ENCODE assay signal across 8 cellular contexts in genomic region chr5:139385061-139385889, GRCh38. TPM values are rescaled to one million over a fixed set of nuclear protein-coding genes. Genes with fewer than 3 reads are reported as not detected.
DNase-seq lines count a peak whose midpoint lies in the region; ATAC-seq and TF ChIP-seq lines count a peak whose summit lies in the region.

No MANE protein-coding gene starts in this region.

- no peaks in the 10 kb centered on the region for H3K27me3 ChIP-seq in CD4-positive, CD25-positive, alpha-beta regulatory T cell (ENCODE audit: control insufficient read depth, insufficient read depth, low read length)
- H3K27me3 ChIP-seq in IMR-90 (ENCODE audit: control insufficient read depth, insufficient read depth, low read length), result no peaks in the 10 kb centered on the region

- no peaks in the 10 kb centered on the region for H4K20me1 ChIP-seq in IMR-90 (ENCODE audit: insufficient read depth, low read length)

- no peak overlapping the region for H2AK9ac ChIP-seq in IMR-90 (replicated peaks; ENCODE audit: low read depth, low read length, poor library complexity)

- H3K14ac ChIP-seq in IMR-90 (replicated peaks; ENCODE audit: low read depth, low read length), result no peak overlapping the region

- H3K79me1 ChIP-seq in IMR-90 (ENCODE audit: low read depth in 1 of 2, low read length in 2 of 2), result no peaks in the 10 kb centered on the region

- peak overlapping the region; percentile 80 for H3K4me3 ChIP-seq in CD4-positive, CD25-positive, alpha-beta regulatory T cell (ENCODE audit: low read depth, low read length)
- H3K4me3 ChIP-seq in IMR-90 (ENCODE audit: insufficient read depth, low read depth, low read length), result no peak overlapping the region

- H4K8ac ChIP-seq in IMR-90 (ENCODE audit: low read depth in 2 of 2, low read length in 2 of 2), result no peak overlapping the region; a peak in 1 of 4 replicates

- BruUV-seq in IMR-90 (replicated peaks; lab: Mats Ljungman, UMichigan), result no TSS peak

- H3K4ac ChIP-seq in IMR-90 (ENCODE audit: low read depth, low read length), result no peak overlapping the region

- H2BK20ac ChIP-seq in IMR-90 (ENCODE audit: low read depth, low read length), result no peak overlapping the region

- H4K5ac ChIP-seq in IMR-90 (ENCODE audit: low read depth, low read length), result no peak overlapping the region

- H3K9me1 ChIP-seq in IMR-90 (ENCODE audit: insufficient read depth, low read length), result no peaks in the 10 kb centered on the region

- H3K56ac ChIP-seq in IMR-90 (ENCODE audit: extremely low read depth, insufficient read depth, low read length), result no peak overlapping the region

- H3K4me1 Mint-ChIP-seq in CD4-positive, CD25-positive, alpha-beta regulatory T cell, result peaks cover 0 to 50% (median 29%) of the 10 kb centered on the region in 4 donors
- peaks cover 56% of the 10 kb centered on the region for H3K4me1 Mint-ChIP-seq in activated T-cell treated with anti-CD3 and anti-CD28 coated beads, Interleukin-2, amount 50 U/mL, for 72 hours (ENCODE audit: low read depth)
- H3K4me1 Mint-ChIP-seq in memory B cell, result peaks cover 53% of the 10 kb centered on the region

- in situ Hi-C loops in IMR-90 (cut with MboI; ENCODE audit: low sequenced_read_pairs), result no loop called here

- peaks cover 0 to 1% (median 0%) of the 10 kb centered on the region in 7 donors for H3K9me3 Mint-ChIP-seq in CD4-positive, CD25-positive, alpha-beta regulatory T cell
- no peaks in the 10 kb centered on the region for H3K9me3 Mint-ChIP-seq in activated T-cell treated with anti-CD3 and anti-CD28 coated beads, Interleukin-2, amount 50 U/mL, for 72 hours
- H3K9me3 Mint-ChIP-seq in memory B cell, result no peaks in the 10 kb centered on the region

- H3K9me3 ChIP-seq in CD4-positive, CD25-positive, alpha-beta regulatory T cell (ENCODE audit: control insufficient read depth in 2 of 2, low read length in 2 of 2), result no peaks in the 10 kb centered on the region
- no peaks in the 10 kb centered on the region for H3K9me3 ChIP-seq in IMR-90 (ENCODE audit: control insufficient read depth, insufficient read depth, low read length)

- no CpG with 5 or more reads among the region's 7 CpGs for WGBS in IMR-90 (ENCODE audit: extremely low coverage in 2 of 2, insufficient read length in 1 of 2), 2 experiments

- no peak overlapping the region for H3K23ac ChIP-seq in IMR-90 (ENCODE audit: low read depth, low read length)

- peak in 1 of 2 donors; percentile 15 for ATAC-seq in CD4-positive, CD25-positive, alpha-beta regulatory T cell (ENCODE audit: low read depth in 2 of 2)
- no peak for ATAC-seq in IMR-90 (ENCODE audit: low read depth)
- peak in 1 of 2 donors; percentile 12 for ATAC-seq in activated T-cell treated with anti-CD3 and anti-CD28 coated beads, Interleukin-2, amount 50 U/mL, for 72 hours (replicated peaks in 1 of 2)
- ATAC-seq in memory B cell (ENCODE audit: low read depth), result no peak

- H2BK5ac ChIP-seq in IMR-90 (ENCODE audit: low read depth, low read length, poor library complexity, severe bottlenecking), result no peak overlapping the region

- peak in 1 of 3 donors; percentile 68 for DNase-seq in CD4-positive, CD25-positive, alpha-beta regulatory T cell
- DNase-seq in IMR-90 (no peak), memory B cell (ENCODE audit: low spot score in 2 of 2) (no peak), HuH-7 (ENCODE audit: low spot score) (no peak), iPS-NIHi7 (ENCODE audit: extremely low spot score) (no peak), NCI-H1417 treated with DMSO at 0.1 percent for 48 hours (lab: John Stamatoyannopoulos, UW) (no peak), NCI-H2196 (lab: John Stamatoyannopoulos, UW; ENCODE audit: unreplicated experiment) (no peak)
- no peak for DNase-seq in activated T-cell treated with anti-CD3 and anti-CD28 coated beads, Interleukin-2, amount 50 U/mL, for 72 hours

- no peak overlapping the region for H4K91ac ChIP-seq in IMR-90 (ENCODE audit: insufficient read depth, low read depth, low read length)

- no peaks in the 10 kb centered on the region for H3K36me3 ChIP-seq in CD4-positive, CD25-positive, alpha-beta regulatory T cell (ENCODE audit: control insufficient read depth, insufficient read depth, low read length)
- no peaks in the 10 kb centered on the region for H3K36me3 ChIP-seq in IMR-90 (ENCODE audit: control insufficient read depth, insufficient read depth, low read length)

- dilution Hi-C loops in IMR-90 (cut with HindIII; ENCODE audit: low sequenced_read_pairs, unreplicated experiment), result no loop called here

- intact Hi-C loops in IMR-90 (cut with micrococcal nuclease), result no loop called here

- CTCF ChIA-PET in IMR-90 (lab: Yijun Ruan, JAX), result no interaction called here

- TF ChIP-seq CTCF in IMR-90 (conservative IDR thresholded peaks at IDR 0.05; ENCODE audit: low read depth, low read length), result no peak

- H3K4me1 ChIP-seq in CD4-positive, CD25-positive, alpha-beta regulatory T cell (ENCODE audit: control insufficient read depth, insufficient read depth, low read length, poor library complexity, severe bottlenecking), result peaks cover 23% of the 10 kb centered on the region
- H3K4me1 ChIP-seq in IMR-90 (ENCODE audit: control insufficient read depth, insufficient read depth, low read length), result peaks cover 5% of the 10 kb centered on the region; the same call in 1 of the 2 replicates

- peak overlapping the region; percentile 72 to 96 (median 84) for H3K4me3 Mint-ChIP-seq in CD4-positive, CD25-positive, alpha-beta regulatory T cell
- H3K4me3 Mint-ChIP-seq in activated T-cell treated with anti-CD3 and anti-CD28 coated beads, Interleukin-2, amount 50 U/mL, for 72 hours, result peak overlapping the region; percentile 82 to 90
- H3K4me3 Mint-ChIP-seq in memory B cell, result peak overlapping the region; percentile 58

- H3K9ac ChIP-seq in IMR-90 (ENCODE audit: low read depth, low read length), result no peak overlapping the region

- no peak overlapping the region for H2AK5ac ChIP-seq in IMR-90 (ENCODE audit: low read depth, low read length)

- no peak for TF ChIP-seq POLR2A in IMR-90 (IDR thresholded peaks at IDR 0.05; ENCODE audit: low read depth, low read length)

- H3K27ac Mint-ChIP-seq in CD4-positive, CD25-positive, alpha-beta regulatory T cell, result peak overlapping the region; percentile 84 to 97 (median 97)
- peak overlapping the region; percentile 95 for H3K27ac Mint-ChIP-seq in activated T-cell treated with anti-CD3 and anti-CD28 coated beads, Interleukin-2, amount 50 U/mL, for 72 hours
- peak overlapping the region; percentile 91 for H3K27ac Mint-ChIP-seq in memory B cell

- no peak overlapping the region for H2BK15ac ChIP-seq in IMR-90 (ENCODE audit: low read depth, low read length)

- no peak overlapping the region for H3K18ac ChIP-seq in IMR-90 (ENCODE audit: low read depth, low read length)

- peak overlapping the region; percentile 5; the same call in 1 of the 2 replicates for H3K4me2 ChIP-seq in IMR-90 (ENCODE audit: low read depth, low read length)

- H2BK120ac ChIP-seq in IMR-90 (ENCODE audit: low read depth, low read length), result no peak overlapping the region

- no peak for TF ChIP-seq RAD21 in IMR-90 (IDR thresholded peaks at IDR 0.05; ENCODE audit: low read length)

- no peaks in the 10 kb centered on the region for H3K27me3 Mint-ChIP-seq in CD4-positive, CD25-positive, alpha-beta regulatory T cell
- no peaks in the 10 kb centered on the region for H3K27me3 Mint-ChIP-seq in activated T-cell treated with anti-CD3 and anti-CD28 coated beads, Interleukin-2, amount 50 U/mL, for 72 hours (ENCODE audit: low read depth)
- no peaks in the 10 kb centered on the region for H3K27me3 Mint-ChIP-seq in memory B cell

- H3K27ac ChIP-seq in CD4-positive, CD25-positive, alpha-beta regulatory T cell (ENCODE audit: insufficient read depth, low read length, poor library complexity, severe bottlenecking), result peak overlapping the region; percentile 76
- H3K27ac ChIP-seq in IMR-90 (ENCODE audit: insufficient read depth, low read length), result no peak overlapping the region

- peak overlapping the region; percentile 41 for H2AFZ ChIP-seq in IMR-90 (replicated peaks; ENCODE audit: low read length, poor library complexity)

- POLR2A ChIA-PET in IMR-90 (lab: Charles Lee; ENCODE audit: unreplicated experiment), result no interaction called here

- no peaks in the 10 kb centered on the region for H3K36me3 Mint-ChIP-seq in CD4-positive, CD25-positive, alpha-beta regulatory T cell
- H3K36me3 Mint-ChIP-seq in activated T-cell treated with anti-CD3 and anti-CD28 coated beads, Interleukin-2, amount 50 U/mL, for 72 hours (ENCODE audit: insufficient read depth in 2 of 2), result no peaks in the 10 kb centered on the region
- H3K36me3 Mint-ChIP-seq in memory B cell, result peaks cover 1% of the 10 kb centered on the region

RNA-seq across cellular contexts. Expression of gene SLC23A1, which starts 2.2 kb away (rescaled TPM):
- not detected for total RNA-seq in CD4-positive, CD25-positive, alpha-beta regulatory T cell
- under 1 TPM in 2 of 4 donors, not detected in 2; 0.09 to 0.13 TPM for polyA plus RNA-seq in CD4-positive, CD25-positive, alpha-beta regulatory T cell
- not detected in 2 replicates for total RNA-seq in IMR-90 (2012; rRNA removed)
- polyA plus RNA-seq in IMR-90 (2012; rRNA removed), result not detected in 2 replicates
- 0.08 TPM in 1 of 2 replicates, not detected in the other for polyA plus RNA-seq in IMR-90 (2012; cell fraction: cytosol; rRNA removed)
- 0.03 and 0.04 TPM in 2 replicates for polyA plus RNA-seq in IMR-90 (2012; cell fraction: nucleus; rRNA removed; ENCODE audit: low replicate concordance)
- 1 to 10 TPM; 1.9 to 2.8 TPM for total RNA-seq in activated T-cell treated with anti-CD3 and anti-CD28 coated beads, Interleukin-2, amount 50 U/mL, for 72 hours

RNA-seq across cellular contexts. Expression of gene MZB1, which starts 4.4 kb away (rescaled TPM):
- total RNA-seq in CD4-positive, CD25-positive, alpha-beta regulatory T cell, result 2.2 TPM
- polyA plus RNA-seq in CD4-positive, CD25-positive, alpha-beta regulatory T cell, result 1 to 10 TPM in 2 of 4 donors, under 1 TPM in 2; 0.39 to 1.7 (median 1.0) TPM
- not detected in 2 replicates for total RNA-seq in IMR-90 (2012; rRNA removed)
- polyA plus RNA-seq in IMR-90 (2012; rRNA removed), result not detected in 2 replicates
- polyA plus RNA-seq in IMR-90 (2012; cell fraction: cytosol; rRNA removed), result not detected in 2 replicates
- polyA plus RNA-seq in IMR-90 (2012; cell fraction: nucleus; rRNA removed; ENCODE audit: low replicate concordance), result 0.14 TPM in 1 of 2 replicates, not detected in the other
- total RNA-seq in activated T-cell treated with anti-CD3 and anti-CD28 coated beads, Interleukin-2, amount 50 U/mL, for 72 hours, result 10 to 100 TPM; 19.7 to 27.3 TPM

RNA-seq across cellular contexts. Expression of gene PROB1, which starts 9.6 kb away (rescaled TPM):
- total RNA-seq in CD4-positive, CD25-positive, alpha-beta regulatory T cell, result 1.2 TPM
- polyA plus RNA-seq in CD4-positive, CD25-positive, alpha-beta regulatory T cell, result under 1 TPM; 0.25 to 0.86 (median 0.59) TPM
- total RNA-seq in IMR-90 (2012; rRNA removed), result under 0.01 TPM in 2 replicates
- 0.36 and 0.38 TPM in 2 replicates for polyA plus RNA-seq in IMR-90 (2012; rRNA removed)
- 0.29 and 0.45 TPM in 2 replicates for polyA plus RNA-seq in IMR-90 (2012; cell fraction: cytosol; rRNA removed)
- polyA plus RNA-seq in IMR-90 (2012; cell fraction: nucleus; rRNA removed; ENCODE audit: low replicate concordance), result 1.4 and 1.9 TPM in 2 replicates
- total RNA-seq in activated T-cell treated with anti-CD3 and anti-CD28 coated beads, Interleukin-2, amount 50 U/mL, for 72 hours, result 1 to 10 TPM; 3.1 to 4.6 TPM

RNA-seq across cellular contexts. Expression of gene SPATA24, which starts 18.6 kb away (rescaled TPM):
- 4.4 TPM for total RNA-seq in CD4-positive, CD25-positive, alpha-beta regulatory T cell
- 1 to 10 TPM; 5.5 to 6.8 (median 6.1) TPM for polyA plus RNA-seq in CD4-positive, CD25-positive, alpha-beta regulatory T cell
- 4.3 and 4.4 TPM in 2 replicates for total RNA-seq in IMR-90 (2012; rRNA removed)
- 3.8 and 4.1 TPM in 2 replicates for polyA plus RNA-seq in IMR-90 (2012; rRNA removed)
- polyA plus RNA-seq in IMR-90 (2012; cell fraction: cytosol; rRNA removed), result 1.2 and 2.1 TPM in 2 replicates
- 1.9 and 5.1 TPM in 2 replicates for polyA plus RNA-seq in IMR-90 (2012; cell fraction: nucleus; rRNA removed; ENCODE audit: low replicate concordance)
- total RNA-seq in activated T-cell treated with anti-CD3 and anti-CD28 coated beads, Interleukin-2, amount 50 U/mL, for 72 hours, result 1 to 10 TPM; 3.3 to 3.5 TPM

RNA-seq across cellular contexts. Expression of gene PAIP2, which starts 43.6 kb away (rescaled TPM):
- 126 TPM for total RNA-seq in CD4-positive, CD25-positive, alpha-beta regulatory T cell
- polyA plus RNA-seq in CD4-positive, CD25-positive, alpha-beta regulatory T cell, result 100 to 1,000 TPM; 335 to 426 (median 357) TPM
- total RNA-seq in IMR-90 (2012; rRNA removed), result 41.9 and 95.0 TPM in 2 replicates
- 48.8 and 59.5 TPM in 2 replicates for polyA plus RNA-seq in IMR-90 (2012; rRNA removed)
- 11.6 and 15.5 TPM in 2 replicates for polyA plus RNA-seq in IMR-90 (2012; cell fraction: cytosol; rRNA removed)
- 5.3 and 32.3 TPM in 2 replicates for polyA plus RNA-seq in IMR-90 (2012; cell fraction: nucleus; rRNA removed; ENCODE audit: low replicate concordance)
- total RNA-seq in activated T-cell treated with anti-CD3 and anti-CD28 coated beads, Interleukin-2, amount 50 U/mL, for 72 hours, result 100 to 1,000 TPM; 141 to 144 TPM
